ENCODE assay signal across 23 cellular contexts in genomic region chr12:105980533-105980932, GRCh38.
"Had no signal": no experiment of that assay in that cellular context is flagged by ENCODE, and none has a peak within 500 bp of the region (broad histone marks: within the 10 kb centered on the region; RNA-seq: fewer than 3 reads in every experiment).

No MANE protein-coding gene starts in this region.

- H3K4me3 Mint-ChIP-seq: activated B cell treated with CpG ODN at 0.5 μM for 24 hours; activated CD4-positive, alpha-beta T cell treated with anti-CD3 and anti-CD28 coated beads, Interleukin-2, amount 10 ng/mL, durations not matched to agents 24 days and 14 days; activated CD8-positive, alpha-beta memory T cell treated with anti-CD3 and anti-CD28 coated beads, Interleukin-2, amount 10 ng/mL, durations not matched to agents 7 days and 5 days; activated naive CD4-positive, alpha-beta T cell treated with anti-CD3 and anti-CD28 coated beads, Interleukin-2, amount 50 U/mL, for 24 hours; activated T-cell treated with anti-CD3 and anti-CD28 coated beads, Interleukin-2, amount 50 U/mL, for 24 hours; activated T-helper 1 cell treated with anti-CD3 and anti-CD28 coated beads, Interleukin-12 subunit alpha, Interleukin-12 subunit beta, Interleukin-2, Interleukin-4 antibody, amounts not matched to agents 30 ng/mL and 10 ng/mL and 1 ng/mL, durations not matched to agents 14 hours and 24 hours and 36 hours; T-helper 1 cell treated with Interleukin-12 subunit alpha and Interleukin-12 subunit beta and Interleukin-4 antibody, amounts not matched to agents 30 μg/mL and 1 μg/mL, for 36 hours had no signal

- H3K9me3 Mint-ChIP-seq: activated B cell treated with CpG ODN at 0.5 μM for 24 hours; activated CD4-positive, alpha-beta T cell treated with anti-CD3 and anti-CD28 coated beads, Interleukin-2, amount 10 ng/mL, durations not matched to agents 24 days and 14 days; activated naive CD4-positive, alpha-beta T cell treated with anti-CD3 and anti-CD28 coated beads, Interleukin-2, amount 50 U/mL, for 24 hours; activated T-cell treated with anti-CD3 and anti-CD28 coated beads, Interleukin-2, amount 50 U/mL, for 24 hours; activated T-helper 1 cell treated with anti-CD3 and anti-CD28 coated beads, Interleukin-12 subunit alpha, Interleukin-12 subunit beta, Interleukin-2, Interleukin-4 antibody, amounts not matched to agents 30 ng/mL and 10 ng/mL and 1 ng/mL, durations not matched to agents 14 hours and 24 hours and 36 hours; T-helper 1 cell treated with Interleukin-12 subunit alpha and Interleukin-12 subunit beta and Interleukin-4 antibody, amounts not matched to agents 30 μg/mL and 1 μg/mL, for 36 hours had no signal

- H3K27ac ChIP-seq: breast epithelium, KMS-11, SJCRH30 had no signal

- H3K4me1 Mint-ChIP-seq: activated B cell treated with CpG ODN at 0.5 μM for 24 hours; activated CD4-positive, alpha-beta T cell treated with anti-CD3 and anti-CD28 coated beads, Interleukin-2, amount 10 ng/mL, durations not matched to agents 24 days and 14 days; activated CD8-positive, alpha-beta memory T cell treated with anti-CD3 and anti-CD28 coated beads, Interleukin-2, amount 10 ng/mL, durations not matched to agents 7 days and 5 days; activated naive CD4-positive, alpha-beta T cell treated with anti-CD3 and anti-CD28 coated beads, Interleukin-2, amount 50 U/mL, for 24 hours had no signal

- H3K9ac ChIP-seq: KMS-11 had no signal

- H3K36me3 Mint-ChIP-seq: activated CD8-positive, alpha-beta memory T cell treated with anti-CD3 and anti-CD28 coated beads, Interleukin-2, amount 10 ng/mL, durations not matched to agents 7 days and 5 days; activated naive CD4-positive, alpha-beta T cell treated with anti-CD3 and anti-CD28 coated beads, Interleukin-2, amount 50 U/mL, for 24 hours had no signal

- H3K27me3 Mint-ChIP-seq: activated B cell treated with CpG ODN at 0.5 μM for 24 hours; activated CD4-positive, alpha-beta T cell treated with anti-CD3 and anti-CD28 coated beads, Interleukin-2, amount 10 ng/mL, durations not matched to agents 24 days and 14 days; activated CD8-positive, alpha-beta memory T cell treated with anti-CD3 and anti-CD28 coated beads, Interleukin-2, amount 10 ng/mL, durations not matched to agents 7 days and 5 days had no signal

- DNase-seq: activated B cell treated with CpG ODN at 0.5 μM for 24 hours; activated CD4-positive, alpha-beta T cell treated with anti-CD3 and anti-CD28 coated beads for 1 hour; activated CD4-positive, alpha-beta T cell treated with anti-CD3 and anti-CD28 coated beads, Interleukin-2, amount 10 ng/mL, durations not matched to agents 24 days and 14 days; activated CD4-positive, alpha-beta T cell treated with anti-CD3 and anti-CD28 coated beads, Interleukin-2, amount 50 U/mL, for 48 hours; activated CD8-positive, alpha-beta memory T cell treated with anti-CD3 and anti-CD28 coated beads, Interleukin-2, amount 10 ng/mL, durations not matched to agents 7 days and 5 days; activated effector memory CD4-positive, alpha-beta T cell treated with Interleukin-2 at 50 U/mL for 16 hours; activated naive CD4-positive, alpha-beta T cell; activated T-cell treated with anti-CD3 and anti-CD28 coated beads, Interleukin-2, amount 50 U/mL, for 24 hours; aorta; central memory CD4-positive, alpha-beta T cell; MG63; MV-4-11; NCI-H1694 treated with DMSO at 0.1 percent for 48 hours; NCI-H2029 treated with DMSO at 0.1 percent for 48 hours; NCI-H446 treated with DMSO at 0.1 percent for 48 hours; NCI-H524 treated with DMSO at 0.1 percent for 48 hours; Right ventricle myocardium superior; SJCRH30 had no signal

- ATAC-seq: activated CD8-positive, alpha-beta memory T cell treated with anti-CD3 and anti-CD28 coated beads, Interleukin-2, amount 10 ng/mL, durations not matched to agents 7 days and 5 days had no signal

- H3K27me3 ChIP-seq: breast epithelium, MG63, SJCRH30 had no signal

- H3K27ac Mint-ChIP-seq: activated B cell treated with CpG ODN at 0.5 μM for 24 hours; activated CD4-positive, alpha-beta T cell treated with anti-CD3 and anti-CD28 coated beads, Interleukin-2, amount 10 ng/mL, durations not matched to agents 24 days and 14 days; activated CD8-positive, alpha-beta memory T cell treated with anti-CD3 and anti-CD28 coated beads, Interleukin-2, amount 10 ng/mL, durations not matched to agents 7 days and 5 days; activated naive CD4-positive, alpha-beta T cell treated with anti-CD3 and anti-CD28 coated beads, Interleukin-2, amount 50 U/mL, for 24 hours; activated T-cell treated with anti-CD3 and anti-CD28 coated beads, Interleukin-2, amount 50 U/mL, for 24 hours; activated T-helper 1 cell treated with anti-CD3 and anti-CD28 coated beads, Interleukin-12 subunit alpha, Interleukin-12 subunit beta, Interleukin-2, Interleukin-4 antibody, amounts not matched to agents 30 ng/mL and 10 ng/mL and 1 ng/mL, durations not matched to agents 14 hours and 24 hours and 36 hours; T-helper 1 cell treated with Interleukin-12 subunit alpha and Interleukin-12 subunit beta and Interleukin-4 antibody, amounts not matched to agents 30 μg/mL and 1 μg/mL, for 36 hours had no signal

- H3K4me3 ChIP-seq: breast epithelium, MG63, SJCRH30 had no signal

- H3K36me3 ChIP-seq: breast epithelium, MG63, SJCRH30 had no signal

- H3K9me3 ChIP-seq: breast epithelium, MG63, SJCRH30 had no signal

- H3K4me2 ChIP-seq: KMS-11 had no signal

- H3K4me1 ChIP-seq: breast epithelium had no signal
